Comparison of ENCODE assay signal across 15 cellular contexts in the genomic region with DNA sequence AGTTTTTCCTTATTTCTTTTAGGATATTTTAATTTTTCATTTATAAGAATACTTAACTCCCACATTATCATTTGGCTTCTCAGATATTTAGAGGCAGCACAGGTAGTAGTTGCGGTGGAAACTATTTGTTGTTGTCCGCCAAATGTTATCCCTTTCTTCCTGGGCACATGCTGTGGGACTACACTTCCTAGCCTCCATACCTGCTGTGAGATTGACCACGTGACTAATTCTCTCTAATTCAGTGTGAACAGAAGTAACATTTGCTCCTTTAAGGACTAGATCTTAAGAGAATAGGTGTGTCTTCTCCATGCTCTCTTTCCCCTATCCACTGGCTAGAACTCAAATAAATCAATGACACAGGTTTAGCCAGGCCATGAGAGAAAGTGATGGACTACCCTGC.
A peak's percentile ranks its signal among the peaks of the same experiment; 100 is the strongest.
DNase-seq lines count a peak whose midpoint lies in the region; ATAC-seq, FAIRE-seq and TF ChIP-seq lines count a peak whose summit lies in the region.
"Had no signal": no experiment of that assay in that cellular context is flagged by ENCODE, and none has a peak within 500 bp of the region (broad histone marks: within the 10 kb centered on the region; RNA-seq: fewer than 3 reads in every experiment).

No MANE protein-coding gene starts in this region.

- H3K4me3 ChIP-seq in spleen = no peak overlapping the region
- H3K4me3 ChIP-seq: Peyer's patch had no signal

- H3K9me3 ChIP-seq in spleen = peaks cover 0 to 4% (median 0%) of the 10 kb centered on the region in 8 donors
- H3K9me3 ChIP-seq: Peyer's patch had no signal

- DNase-seq in GM12891 (ENCODE audit: insufficient read length, low spot score) = no peak
- DNase-seq in iPS DF 4.7 (ENCODE audit: extremely low read depth, low spot score) = peak; percentile 36
- no peak for DNase-seq in spleen
- DNase-seq in COLO829 (ENCODE audit: low spot score) = no peak
- DNase-seq in NCI-H1092 treated with DMSO at 0.1 percent for 48 hours (lab: John Stamatoyannopoulos, UW) = no peak
- DNase-seq in NCI-H1417 treated with DMSO at 0.1 percent for 48 hours (lab: John Stamatoyannopoulos, UW) = no peak
- DNase-seq: CD4-positive, CD25-positive, alpha-beta regulatory T cell; NCI-H1048; NCI-H1694; NCI-H2107; NCI-H2227 treated with DMSO at 0.1 percent for 48 hours; Peyer's patch had no signal

- no peak for TF ChIP-seq POLR2A in GM12891 (IDR thresholded peaks at IDR 0.05; ENCODE audit: low read depth, low read length)
- no peak for TF ChIP-seq POLR2A in spleen (IDR thresholded peaks at IDR 0.05)

- no peak for ATAC-seq in GM19324 (IDR thresholded peaks at IDR 0.05; ENCODE audit: low FRiP score, unreplicated experiment)
- ATAC-seq: Right ventricle myocardium inferior had no signal

- intact Hi-C loops in spleen (cut with DNase I; ENCODE audit: low total_unique reads) = no loop called here

- peak overlapping the region; percentile 73 to 93 (median 85) for H3K27ac Mint-ChIP-seq in IgD-negative memory B cell
- H3K27ac Mint-ChIP-seq: CD4-positive, CD25-positive, alpha-beta regulatory T cell had no signal

- no peak overlapping the region for H3K4me3 Mint-ChIP-seq in IgD-negative memory B cell
- H3K4me3 Mint-ChIP-seq: CD4-positive, CD25-positive, alpha-beta regulatory T cell had no signal

- H3K27me3 Mint-ChIP-seq in IgD-negative memory B cell = no peaks in the 10 kb centered on the region
- H3K27me3 Mint-ChIP-seq: CD4-positive, CD25-positive, alpha-beta regulatory T cell had no signal

- H3K9me3 Mint-ChIP-seq in IgD-negative memory B cell = no peaks in the 10 kb centered on the region

- peaks cover 0 to 2% (median 0%) of the 10 kb centered on the region in 6 donors for H3K36me3 ChIP-seq in spleen
- H3K36me3 ChIP-seq: Peyer's patch had no signal

- peak; percentile 66 for FAIRE-seq in GM12891 (lab: Jason Lieb, UNC)

- H3K27ac ChIP-seq in spleen = peak overlapping the region in 7 of 8 donors; percentile 69 to 88 (median 83)
- H3K27ac ChIP-seq: Peyer's patch had no signal

- peaks cover 5 to 55% (median 35%) of the 10 kb centered on the region in 6 donors for H3K4me1 ChIP-seq in spleen

- H3K4me1 Mint-ChIP-seq in IgD-negative memory B cell = peaks cover 36 to 50% (median 49%) of the 10 kb centered on the region in 3 donors

- TF ChIP-seq CTCF in spleen (IDR thresholded peaks at IDR 0.05 in 8 of 11, conservative IDR thresholded peaks at IDR 0.05 in 3 of 11) = no peak

- 92 to 98% (median 95%) methylated on average over 3 of the region's 3 CpGs for WGBS in spleen, 5 donors

- H3K27me3 ChIP-seq in spleen (replicated peaks in 1 of 7) = no peaks in the 10 kb centered on the region
- H3K27me3 ChIP-seq: Peyer's patch had no signal

- peaks cover 5% of the 10 kb centered on the region for H3K36me3 Mint-ChIP-seq in IgD-negative memory B cell

TF ChIP-seq in GM12891, 5 proteins besides CTCF, POLR2A, EP300 and RAD21:
- TF ChIP-seq TAF1 (IDR thresholded peaks at IDR 0.05; ENCODE audit: low read depth, low read length) = no peak
- TF ChIP-seq PAX5 (IDR thresholded peaks at IDR 0.05; ENCODE audit: insufficient read depth, low read length, severe bottlenecking) = no peak
- no peak for TF ChIP-seq POLR2AphosphoS5 (IDR thresholded peaks at IDR 0.05; ENCODE audit: low read depth, low read length)
- no peak for TF ChIP-seq SPI1 (IDR thresholded peaks at IDR 0.05; ENCODE audit: low read depth, low read length)
- no peak for TF ChIP-seq POU2F2 (IDR thresholded peaks at IDR 0.05; ENCODE audit: low read depth, low read length)
